Comparison of ENCODE assay signal across 28 cellular contexts in the genomic region with DNA sequence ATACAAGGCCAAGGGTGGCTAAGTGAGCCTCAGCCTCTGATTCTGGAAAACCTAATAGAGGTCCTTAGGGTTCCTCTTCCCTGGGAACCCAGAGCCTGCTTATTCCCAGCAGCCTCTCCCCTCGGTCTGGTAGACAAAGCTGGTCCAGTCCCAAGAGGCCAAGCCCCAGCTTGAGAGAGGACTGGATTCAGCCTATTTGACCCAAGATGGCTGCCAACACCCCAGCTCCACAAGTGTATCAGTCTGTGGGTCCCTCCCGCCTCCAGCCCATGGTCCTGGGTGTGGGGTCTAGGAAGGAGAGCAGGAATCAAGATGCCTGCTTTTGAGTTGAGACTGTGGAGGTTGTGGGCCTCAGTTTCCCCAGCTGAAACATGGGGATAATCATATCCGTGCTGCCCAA. TPM values are rescaled to one million over a fixed set of nuclear protein-coding genes. Genes with fewer than 3 reads are reported as not detected.
DNase-seq lines count a peak whose midpoint lies in the region; ATAC-seq, FAIRE-seq and TF ChIP-seq lines count a peak whose summit lies in the region.
"Had no signal": no experiment of that assay in that cellular context is flagged by ENCODE, and none has a peak within 500 bp of the region (broad histone marks: within the 10 kb centered on the region; RNA-seq: fewer than 3 reads in every experiment).

No MANE protein-coding gene starts in this region.

- no peak overlapping the region for H3K23ac ChIP-seq in H1 (ENCODE audit: insufficient read length)

- no peak for TF ChIP-seq EP300 in H1 (IDR thresholded peaks at IDR 0.05; ENCODE audit: borderline replicate concordance in 1 of 2, low read depth in 2 of 2, low read length in 2 of 2)

- POLR2A ChIA-PET in MCF 10A (lab: Yijun Ruan, JAX) (interaction anchor here (0.5 to 11.8 kb wide), 9 partner anchors 8 to 57 kb away, joined by 3 to 210 read pairs (median 6); a partner anchor contains a TSS), H1 (lab: Charles Lee; ENCODE audit: partially characterized antibody) (interaction anchor here (0.8 to 7.4 kb wide), 9 partner anchors 24 to 121 kb away, joined by 3 to 85 read pairs (median 4); a partner anchor contains a TSS)
- POLR2A ChIA-PET in naive thymus-derived CD4-positive, alpha-beta T cell (lab: Charles Lee): interaction anchor here (1.4 to 22.0 kb wide), 6 partner anchors 10 to 47 kb away, joined by 3 to 1119 read pairs (median 22); a partner anchor contains a TSS

- no peak for FAIRE-seq in H1 (lab: Jason Lieb, UNC)
- no peak for FAIRE-seq in HTR-8/SVneo (lab: Jason Lieb, UNC)
- FAIRE-seq: frontal cortex, K562, RCC 7860 had no signal

- H4K20me1 ChIP-seq in H1 (replicated peaks in 1 of 2; ENCODE audit: control insufficient read depth in 1 of 2, insufficient read depth in 2 of 2, low read length in 2 of 2): peaks cover 0 to 2% of the 10 kb centered on the region in 2 experiments

- H3K4me3 ChIP-seq in breast epithelium (no peak overlapping the region), H1 (ENCODE audit: extremely low read depth in 1 of 4, insufficient read depth in 2 of 4, low read depth in 3 of 4, low read length in 4 of 4) (no peak overlapping the region)
- H3K4me3 ChIP-seq in naive thymus-derived CD4-positive, alpha-beta T cell (ENCODE audit: low read length): no peak overlapping the region
- H3K4me3 ChIP-seq: hepatocyte, K562, mucosa of descending colon, right lobe of liver, SJCRH30 had no signal

- DNase-seq in MCF 10A (ENCODE audit: unreplicated experiment): no peak
- no peak for DNase-seq in breast epithelium (ENCODE audit: low spot score in 2 of 2)
- no peak for DNase-seq in H1 (ENCODE audit: low read depth in 1 of 2, low spot score in 2 of 2)
- DNase-seq in naive thymus-derived CD4-positive, alpha-beta T cell: no peak
- DNase-seq in hippocampal formation (lab: John Stamatoyannopoulos, UW): no peak
- DNase-seq in left ventricle myocardium superior: no peak
- no peak for DNase-seq in DMS53 (lab: John Stamatoyannopoulos, UW)
- no peak for DNase-seq in HTR-8/SVneo (ENCODE audit: insufficient read length, low spot score)
- DNase-seq: activated CD4-positive, alpha-beta T cell treated with anti-CD3 and anti-CD28 coated beads, Interleukin-2, amount 50 U/mL, for 48 hours; activated naive CD4-positive, alpha-beta T cell treated with Interleukin-2 at 50 U/mL for 16 hours; brain microvascular endothelial cell; effector memory CD8-positive, alpha-beta T cell; H9; immature natural killer cell; NCI-H1930; NCI-H526; SJCRH30; stimulated activated CD4-positive, alpha-beta T cell treated with anti-CD3 and anti-CD28 coated beads, Interleukin-12 subunit alpha, Interleukin-12 subunit beta, amount 100 ng/mL, for 4 hours; stimulated activated CD4-positive, alpha-beta T cell treated with anti-CD3 and anti-CD28 coated beads, Interleukin-4, amount 100 ng/mL, for 1 hour; T-helper 1 cell had no signal

- no peaks in the 10 kb centered on the region for H3K79me2 ChIP-seq in H1 (ENCODE audit: control insufficient read depth in 1 of 2, insufficient read depth in 2 of 2, low read length in 2 of 2)
- H3K79me2 ChIP-seq: hepatocyte had no signal

- no peak for ATAC-seq in naive thymus-derived CD4-positive, alpha-beta T cell
- ATAC-seq in left ventricle myocardium superior: no peak
- ATAC-seq: K562 had no signal

- BruUV-seq in MCF 10A (replicated peaks; lab: Mats Ljungman, UMichigan): no TSS peak

- no peaks in the 10 kb centered on the region for H3K9me3 Mint-ChIP-seq in MCF 10A (ENCODE audit: unreplicated experiment)
- peaks cover 0 to 2% (median 0%) of the 10 kb centered on the region in 11 donors for H3K9me3 Mint-ChIP-seq in naive thymus-derived CD4-positive, alpha-beta T cell
- H3K9me3 Mint-ChIP-seq: effector memory CD8-positive, alpha-beta T cell; H9; immature natural killer cell had no signal

- no peak overlapping the region for H3K14ac ChIP-seq in H1 (ENCODE audit: insufficient read length)

- 0 out of 2 replicates have a peak overlapping the region, but pooled peaks have one; percentile 40 for H2BK5ac ChIP-seq in H1 (ENCODE audit: low read depth, low read length)

- no peak overlapping the region for H3K4ac ChIP-seq in H1 (replicated peaks; ENCODE audit: insufficient read length, low read depth, low read length)

- no peak overlapping the region for H2BK120ac ChIP-seq in H1 (replicated peaks; ENCODE audit: low read depth, low read length)

- H3K36me3 Mint-ChIP-seq in MCF 10A (ENCODE audit: insufficient read depth, unreplicated experiment): no peaks in the 10 kb centered on the region
- peaks cover 0 to 5% (median 0%) of the 10 kb centered on the region in 5 donors for H3K36me3 Mint-ChIP-seq in naive thymus-derived CD4-positive, alpha-beta T cell

- H4K91ac ChIP-seq in H1 (replicated peaks; ENCODE audit: insufficient read length, low read length): peak overlapping the region; percentile 3

- H4K8ac ChIP-seq in H1 (ENCODE audit: extremely low read depth, insufficient read depth, low read length): no peak overlapping the region

- no peak for TF ChIP-seq RAD21 in H1 (IDR thresholded peaks at IDR 0.05 in 1 of 2, conservative IDR thresholded peaks at IDR 0.05 in 1 of 2; ENCODE audit: low read depth in 2 of 2, low read length in 2 of 2)

- 0 out of 2 replicates have a peak overlapping the region, but pooled peaks have one; percentile 86 for H2BK20ac ChIP-seq in H1 (ENCODE audit: low read length)

- intact Hi-C loops in MCF 10A (cut with micrococcal nuclease) (no loop called here), breast epithelium (cut with DNase I; ENCODE audit: low total_unique reads) (no loop called here), left ventricle myocardium superior (cut with micrococcal nuclease) (loop anchor here (2.0 kb wide), 1 partner anchor 49 kb away; no protein-coding TSS in a partner anchor)
- intact Hi-C loops in naive thymus-derived CD4-positive, alpha-beta T cell (cut with micrococcal nuclease): loop anchor here in 1 of 2 donors (1.0 kb wide), 2 partner anchors 9 to 45 kb away; a partner anchor contains a TSS

- no peaks in the 10 kb centered on the region for H3K79me1 ChIP-seq in H1 (ENCODE audit: low read depth, low read length)

- H3K4me1 ChIP-seq in breast epithelium: no peaks in the 10 kb centered on the region
- H3K4me1 ChIP-seq in H1 (replicated peaks in 1 of 4; ENCODE audit: control insufficient read depth in 3 of 4, insufficient read depth in 4 of 4, low read length in 3 of 4): peaks cover 5 to 19% (median 11%) of the 10 kb centered on the region in 4 experiments; a peak in 6 of 7 replicates
- H3K4me1 ChIP-seq in naive thymus-derived CD4-positive, alpha-beta T cell (ENCODE audit: control insufficient read depth in 2 of 2, insufficient read depth in 2 of 2, low read length in 2 of 2): peaks cover 28 to 64% of the 10 kb centered on the region in 2 donors
- H3K4me1 ChIP-seq: right lobe of liver, SJCRH30 had no signal

- H3K4me2 ChIP-seq in H1 (ENCODE audit: insufficient read depth in 1 of 2, low read depth in 2 of 2, low read length in 2 of 2): no peak overlapping the region
- H3K4me2 ChIP-seq: hepatocyte had no signal

- H3K27me3 ChIP-seq in breast epithelium (no peaks in the 10 kb centered on the region), H1 (replicated peaks in 1 of 4; ENCODE audit: control insufficient read depth in 3 of 4, extremely low read depth in 1 of 4, insufficient read depth in 3 of 4, low read length in 3 of 4) (no peaks in the 10 kb centered on the region)
- H3K27me3 ChIP-seq in naive thymus-derived CD4-positive, alpha-beta T cell (ENCODE audit: control insufficient read depth in 2 of 2, insufficient read depth in 2 of 2, low read length in 2 of 2): no peaks in the 10 kb centered on the region
- H3K27me3 ChIP-seq: brain microvascular endothelial cell, hepatocyte, right lobe of liver, SJCRH30 had no signal

- TF ChIP-seq CTCF in MCF 10A (IDR thresholded peaks at IDR 0.05; ENCODE audit: unreplicated experiment): no peak
- TF ChIP-seq CTCF in breast epithelium (IDR thresholded peaks at IDR 0.05): no peak
- TF ChIP-seq CTCF in H1 (IDR thresholded peaks at IDR 0.05; ENCODE audit: control extremely low read depth in 1 of 3, insufficient read depth in 1 of 3, low read depth in 1 of 3, low read length in 3 of 3): no peak

- no peak overlapping the region for H3K56ac ChIP-seq in H1 (replicated peaks; ENCODE audit: insufficient read length, low read depth, low read length)

- H4K5ac ChIP-seq in H1 (ENCODE audit: insufficient read length, low read depth, low read length): no peak overlapping the region

- TF ChIP-seq POLR2A in breast epithelium (IDR thresholded peaks at IDR 0.05) (no peak), H1 (IDR thresholded peaks at IDR 0.05; ENCODE audit: control extremely low read depth in 1 of 2, low read depth in 2 of 2, low read length in 2 of 2) (no peak)

- no peak overlapping the region; the same call in none of the 2 replicates for H2AK5ac ChIP-seq in H1 (ENCODE audit: low read depth, low read length)

- H3K4me1 Mint-ChIP-seq in MCF 10A (ENCODE audit: insufficient read depth, unreplicated experiment): peaks cover 35% of the 10 kb centered on the region
- peaks cover 33 to 71% (median 54%) of the 10 kb centered on the region in 7 donors for H3K4me1 Mint-ChIP-seq in naive thymus-derived CD4-positive, alpha-beta T cell

- H3K36me3 ChIP-seq in breast epithelium: no peaks in the 10 kb centered on the region
- peaks cover 0 to 4% (median 0%) of the 10 kb centered on the region in 4 experiments; a peak in 1 of 8 replicates for H3K36me3 ChIP-seq in H1 (ENCODE audit: control insufficient read depth in 2 of 4, insufficient read depth in 4 of 4, low read length in 3 of 4)
- H3K36me3 ChIP-seq in naive thymus-derived CD4-positive, alpha-beta T cell (ENCODE audit: control insufficient read depth in 2 of 3, insufficient read depth in 3 of 3, low read length in 3 of 3): no peaks in the 10 kb centered on the region
- H3K36me3 ChIP-seq: brain microvascular endothelial cell, right lobe of liver, SJCRH30 had no signal

- H3K9ac ChIP-seq in H1 (replicated peaks in 1 of 4; ENCODE audit: extremely low read depth in 1 of 4, low read depth in 3 of 4, low read length in 3 of 4): no peak overlapping the region

- no peak overlapping the region for H3K4me3 Mint-ChIP-seq in MCF 10A (ENCODE audit: unreplicated experiment)
- H3K4me3 Mint-ChIP-seq in naive thymus-derived CD4-positive, alpha-beta T cell: peak overlapping the region in 2 of 10 donors; percentile 72 to 81
- H3K4me3 Mint-ChIP-seq: effector memory CD8-positive, alpha-beta T cell; H9; immature natural killer cell had no signal

- CTCF ChIA-PET in MCF 10A (lab: Yijun Ruan, JAX) (interaction anchor here (0.5 to 22.3 kb wide), 16 partner anchors 10 to 249 kb away, joined by 3 to 1857 read pairs (median 10); a partner anchor contains a TSS), H1 (lab: Charles Lee; ENCODE audit: partially characterized antibody) (interaction anchor here (1.2 to 42.6 kb wide), 8 partner anchors 8 to 249 kb away, joined by 3 to 2424 read pairs (median 13); a partner anchor contains a TSS)
- CTCF ChIA-PET in naive thymus-derived CD4-positive, alpha-beta T cell (lab: Charles Lee): interaction anchor here (0.5 to 23.1 kb wide), 10 partner anchors 10 to 1817 kb away, joined by 3 to 955 read pairs (median 16); a partner anchor contains a TSS

- peak overlapping the region; percentile 66 for H3K27ac Mint-ChIP-seq in MCF 10A (ENCODE audit: low read depth, unreplicated experiment)
- peak overlapping the region; percentile 63 to 97 (median 89) for H3K27ac Mint-ChIP-seq in naive thymus-derived CD4-positive, alpha-beta T cell
- H3K27ac Mint-ChIP-seq: effector memory CD8-positive, alpha-beta T cell; immature natural killer cell; progenitor cell of endocrine pancreas had no signal

- H2BK12ac ChIP-seq in H1 (ENCODE audit: low read depth, low read length): peak overlapping the region; percentile 82

- 85% methylated on average over 3 of the region's 3 CpGs; no CpG with 5 or more reads in 1 of the 2 experiments for WGBS in H1 (ENCODE audit: extremely low coverage in 1 of 2, insufficient coverage in 1 of 2, insufficient read length in 1 of 2, insufficient replicate concordance in 2 of 2, low coverage in 1 of 2, low lambda C conversion rate in 2 of 2, missing lambda C conversion rate in 1 of 2), 2 experiments

- H3K27me3 Mint-ChIP-seq in MCF 10A (ENCODE audit: insufficient read depth, unreplicated experiment): no peaks in the 10 kb centered on the region
- peaks cover 0 to 2% (median 0%) of the 10 kb centered on the region in 5 donors for H3K27me3 Mint-ChIP-seq in naive thymus-derived CD4-positive, alpha-beta T cell
- H3K27me3 Mint-ChIP-seq: effector memory CD8-positive, alpha-beta T cell had no signal

- peak overlapping the region; percentile 92; the same call in 1 of the 2 replicates for H2BK15ac ChIP-seq in H1 (ENCODE audit: low read length)

- no peak overlapping the region for H2AFZ ChIP-seq in H1 (ENCODE audit: low read length)
- H2AFZ ChIP-seq: hepatocyte had no signal

- no peak overlapping the region for H3K27ac ChIP-seq in breast epithelium
- H3K27ac ChIP-seq in H1 (ENCODE audit: low read depth, low read length): no peak overlapping the region
- no peak overlapping the region for H3K27ac ChIP-seq in naive thymus-derived CD4-positive, alpha-beta T cell (ENCODE audit: low read depth, low read length)
- H3K27ac ChIP-seq: 22Rv1, brain microvascular endothelial cell, hepatocyte, right lobe of liver, SJCRH30 had no signal

- H3K18ac ChIP-seq in H1 (ENCODE audit: extremely low read depth, low read length): no peak overlapping the region

- H3K9me3 ChIP-seq in breast epithelium (no peaks in the 10 kb centered on the region), H1 (ENCODE audit: insufficient read depth in 2 of 2, low read depth in 1 of 2, low read length in 1 of 2) (no peaks in the 10 kb centered on the region)
- H3K9me3 ChIP-seq in naive thymus-derived CD4-positive, alpha-beta T cell (ENCODE audit: control insufficient read depth in 2 of 3, low read length in 3 of 3): no peaks in the 10 kb centered on the region
- H3K9me3 ChIP-seq: mucosa of descending colon, right lobe of liver, SJCRH30 had no signal

- no peaks in the 10 kb centered on the region for H3K23me2 ChIP-seq in H1 (ENCODE audit: low read depth, low read length)

RNA-seq across cellular contexts. Expression of a gene that starts 45.6 kb away (rescaled TPM):
- 2.8 and 6.0 TPM in 2 replicates for total RNA-seq in MCF 10A (2022)
- total RNA-seq in breast epithelium: 1 to 10 TPM in 2 of 3 donors, under 1 TPM in 1; 0.98 to 2.2 (median 1.1) TPM
- total RNA-seq in H1 (2021; fragmentation: NEBNext Ultra II Directional; extraction: Animal tissue kit (Norgen Biotek cat#: 25700)): 12.7 and 12.9 TPM in 2 replicates
- polyA plus RNA-seq in H1 (2011; rRNA removed): 9.4 and 14.5 TPM in 2 replicates
- 8.0 TPM for polyA plus RNA-seq in H1 (2011; cell fraction: cytosol; rRNA removed)
- polyA plus RNA-seq in H1 (2011; cell fraction: nucleus; rRNA removed): 13.3 TPM
- 13.2 to 13.7 TPM (median 13.5 TPM) in 4 replicates for polyA plus RNA-seq in H1 (2012, experiment 1 of 2)
- polyA plus RNA-seq in H1 (2012, experiment 2 of 2): 12.2 TPM
- 5.4 TPM for polyA plus RNA-seq in H1 (2013, experiment 1 of 2)
- polyA plus RNA-seq in H1 (2013, experiment 2 of 2): 5.1 TPM
- polyA minus RNA-seq in H1 (2011; rRNA and poly(A)+ RNA removed): 12.4 and 13.8 TPM in 2 replicates
- polyA minus RNA-seq in H1 (2011; cell fraction: cytosol; rRNA and poly(A)+ RNA removed): 15.0 TPM
- polyA minus RNA-seq in H1 (2011; cell fraction: nucleus; rRNA and poly(A)+ RNA removed): 13.2 TPM
- total RNA-seq in naive thymus-derived CD4-positive, alpha-beta T cell: 10 to 100 TPM in 4 of 5 experiments, 1 to 10 TPM in 1; 9.1 to 57.8 (median 23.0) TPM
- 10 to 100 TPM; 40.7 to 85.5 TPM for polyA plus RNA-seq in naive thymus-derived CD4-positive, alpha-beta T cell
- 1.5 TPM for total RNA-seq in left ventricle myocardium superior

RNA-seq across cellular contexts. Expression of a gene that starts 48.2 kb away (rescaled TPM):
- total RNA-seq in MCF 10A (2022) (0.54 and 0.79 TPM in 2 replicates), breast epithelium (1 to 10 TPM; 1.1 to 2.2 (median 2.0) TPM), left ventricle myocardium superior (1.3 TPM)
- total RNA-seq in H1 (2021; fragmentation: NEBNext Ultra II Directional; extraction: Animal tissue kit (Norgen Biotek cat#: 25700)): 6.7 and 7.2 TPM in 2 replicates
- polyA plus RNA-seq in H1 (2011; rRNA removed): 6.8 and 9.7 TPM in 2 replicates
- 6.6 TPM for polyA plus RNA-seq in H1 (2011; cell fraction: cytosol; rRNA removed)
- polyA plus RNA-seq in H1 (2011; cell fraction: nucleus; rRNA removed): 9.2 TPM
- 5.5 to 7.3 TPM (median 6.5 TPM) in 4 replicates for polyA plus RNA-seq in H1 (2012, experiment 1 of 2)
- 5.1 TPM for polyA plus RNA-seq in H1 (2012, experiment 2 of 2)
- polyA plus RNA-seq in H1 (2013, experiment 1 of 2): 4.1 TPM
- polyA plus RNA-seq in H1 (2013, experiment 2 of 2): 3.9 TPM
- polyA minus RNA-seq in H1 (2011; rRNA and poly(A)+ RNA removed): 7.0 and 7.5 TPM in 2 replicates
- 8.9 TPM for polyA minus RNA-seq in H1 (2011; cell fraction: cytosol; rRNA and poly(A)+ RNA removed)
- polyA minus RNA-seq in H1 (2011; cell fraction: nucleus; rRNA and poly(A)+ RNA removed): 6.3 TPM
- total RNA-seq in naive thymus-derived CD4-positive, alpha-beta T cell: 1 to 10 TPM; 1.1 to 3.6 (median 1.8) TPM
- under 1 TPM; 0.30 to 0.38 TPM for polyA plus RNA-seq in naive thymus-derived CD4-positive, alpha-beta T cell
